8 cellular contexts compared by ENCODE assay signal in the genomic region with DNA sequence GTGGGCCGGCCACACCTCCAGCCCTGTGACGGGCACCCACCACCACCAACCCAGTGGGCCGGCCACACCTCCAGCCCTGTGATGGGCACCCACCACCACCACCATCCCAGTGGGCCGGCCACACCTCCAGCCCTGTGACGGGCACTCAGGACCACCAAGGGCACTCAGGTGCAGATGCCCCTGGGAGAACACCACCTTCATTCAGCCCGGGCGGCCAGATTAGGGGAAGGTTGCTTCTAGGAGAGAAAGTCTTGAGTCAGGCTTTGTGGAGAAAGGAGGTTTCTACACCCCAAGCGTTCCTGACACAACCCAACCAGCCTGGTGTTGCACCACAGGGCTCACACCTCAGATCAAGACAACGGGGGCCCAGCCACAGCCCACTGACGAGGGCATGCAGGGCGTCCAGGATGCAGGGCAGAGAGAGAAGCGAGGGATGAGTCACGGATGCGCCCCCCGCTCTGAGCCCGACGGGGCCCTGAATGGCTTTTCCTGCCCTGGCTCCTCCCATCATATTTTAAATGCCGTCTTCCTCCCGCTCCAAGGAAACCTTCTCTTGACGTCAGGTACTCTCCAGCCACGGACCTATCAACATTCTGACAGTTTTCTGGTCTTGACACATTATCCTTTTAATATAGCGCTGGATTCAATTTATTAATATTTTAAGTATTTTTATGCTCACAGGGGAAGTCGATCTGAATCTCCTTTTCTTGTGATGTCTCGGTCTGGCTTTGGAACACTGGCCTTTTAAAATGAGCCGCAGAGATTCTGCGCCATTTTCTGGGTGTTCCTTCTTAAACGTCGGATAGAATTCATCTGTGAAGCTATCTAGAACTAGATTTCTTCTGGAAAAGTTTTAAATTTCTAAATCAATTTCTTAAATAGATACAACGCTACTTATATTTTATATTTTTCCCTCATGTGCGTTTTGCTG. TPM values are rescaled to one million over a fixed set of nuclear protein-coding genes. Genes with fewer than 3 reads are reported as not detected.
A peak's percentile ranks its signal among the peaks of the same experiment; 100 is the strongest.
DNase-seq lines count a peak whose midpoint lies in the region; ATAC-seq, FAIRE-seq and TF ChIP-seq lines count a peak whose summit lies in the region.

No MANE protein-coding gene starts in this region.

- 10 to 31% (median 13%) methylated on average over 28 to 30 of the region's 30 CpGs for WGBS in small intestine, 3 donors

- 0 out of 2 replicates have a peak, but pooled peaks cover 10% of the 10 kb centered on the region for H3K4me1 ChIP-seq in BLaER1
- H3K4me1 ChIP-seq in small intestine (ENCODE audit: control insufficient read depth in 2 of 2, insufficient read depth in 1 of 2, low read depth in 1 of 2, low read length in 1 of 2) = no peaks in the 10 kb centered on the region

- H3K4me3 ChIP-seq in BLaER1 = peak overlapping the region; percentile 74
- H3K4me3 ChIP-seq in H7 (ENCODE audit: insufficient read depth, low read depth, low read length) = peak overlapping the region; percentile 75
- H3K4me3 ChIP-seq in small intestine (ENCODE audit: low read depth in 1 of 2, low read length in 2 of 2) = peak overlapping the region; percentile 45 to 47

- H3K36me3 Mint-ChIP-seq in WTC11 (peaks cover 7% of the 10 kb centered on the region; the same call in 1 of the 2 replicates), immature natural killer cell (peaks cover 0 to 4% (median 0%) of the 10 kb centered on the region in 3 donors)

- H3K9me3 ChIP-seq in BLaER1 (no peaks in the 10 kb centered on the region), small intestine (ENCODE audit: control insufficient read depth, low read depth) (no peaks in the 10 kb centered on the region)

- peak; percentile 99 for FAIRE-seq in small intestine (lab: Jason Lieb, UNC)

- ATAC-seq in WTC11 = peak; percentile 71

- peaks cover 12% of the 10 kb centered on the region; the same call in 1 of the 2 replicates for H3K27me3 ChIP-seq in BLaER1
- no peaks in the 10 kb centered on the region for H3K27me3 ChIP-seq in H7 (ENCODE audit: control insufficient read depth, insufficient read depth, low read length)
- no peaks in the 10 kb centered on the region for H3K27me3 ChIP-seq in small intestine (ENCODE audit: control insufficient read depth in 2 of 2, insufficient read depth in 2 of 2, low read length in 2 of 2)

- POLR2A ChIA-PET in WTC11 (lab: Charles Lee) = no interaction called here

- H3K9me3 Mint-ChIP-seq in WTC11 (no peaks in the 10 kb centered on the region), immature natural killer cell (no peaks in the 10 kb centered on the region)

- peaks cover 8% of the 10 kb centered on the region; the same call in 1 of the 2 replicates for H3K36me3 ChIP-seq in BLaER1
- no peaks in the 10 kb centered on the region; the same call in 1 of the 2 replicates for H3K36me3 ChIP-seq in H7 (replicated peaks; ENCODE audit: control insufficient read depth, insufficient read depth, low read length)
- no peaks in the 10 kb centered on the region for H3K36me3 ChIP-seq in small intestine (ENCODE audit: control insufficient read depth in 2 of 2, insufficient read depth in 2 of 2, low read length in 2 of 2)

- peak overlapping the region; percentile 65 for H3K4me2 ChIP-seq in BLaER1

- CTCF ChIA-PET in WTC11 (lab: Charles Lee) = no interaction called here

- DNase-seq in H7 (peak; percentile 98), NCI-H2196 treated with DMSO at 0.1 percent for 48 hours (lab: John Stamatoyannopoulos, UW; ENCODE audit: unreplicated experiment) (peak; percentile 68), WTC11 (ENCODE audit: low spot score) (peak; percentile 89), caudate nucleus (lab: John Stamatoyannopoulos, UW) (peak in 59 of 61 donors; percentile 24 to 97 (median 83)), immature natural killer cell (peak; percentile 91 to 94 (median 94)), small intestine (peak; percentile 56), NCI-H146 treated with DMSO at 0.1 percent for 48 hours (lab: John Stamatoyannopoulos, UW; ENCODE audit: unreplicated experiment) (no peak)

- H3K27ac ChIP-seq in BLaER1 (no peak overlapping the region), caudate nucleus (ENCODE audit: low read depth, low read length) (peak overlapping the region; percentile 92), small intestine (ENCODE audit: low read depth in 1 of 2, low read length in 1 of 2) (peak overlapping the region; percentile 52 to 82)

- H3K27me3 Mint-ChIP-seq in WTC11 (ENCODE audit: low read depth) (no peaks in the 10 kb centered on the region), immature natural killer cell (ENCODE audit: low read depth in 3 of 3) (peaks cover 2 to 5% (median 5%) of the 10 kb centered on the region in 3 donors)

- H3K27ac Mint-ChIP-seq in WTC11 (peak overlapping the region; percentile 98), immature natural killer cell (peak overlapping the region; percentile 86 to 95 (median 90))

- peaks cover 35% of the 10 kb centered on the region for H3K4me1 Mint-ChIP-seq in WTC11
- H3K4me1 Mint-ChIP-seq in immature natural killer cell = peaks cover 10 to 12% of the 10 kb centered on the region in 2 donors

- no peak for TF ChIP-seq CTCF in WTC11 (IDR thresholded peaks at IDR 0.05)

- H3K9ac ChIP-seq in BLaER1 = peak overlapping the region; percentile 22; the same call in 1 of the 2 replicates

- no peaks in the 10 kb centered on the region for H4K20me1 ChIP-seq in BLaER1

- peak overlapping the region; percentile 86 for H3K4me3 Mint-ChIP-seq in WTC11
- peak overlapping the region; percentile 81 to 88 (median 84) for H3K4me3 Mint-ChIP-seq in immature natural killer cell

TF ChIP-seq in WTC11, 78 proteins besides CTCF, POLR2A, EP300 and RAD21 (continues in another document):
- no peak for TF ChIP-seq TCF7 (CRISPR knock-in tag; IDR thresholded peaks at IDR 0.05; ENCODE audit: low read depth)
- TF ChIP-seq, protein P1, sequence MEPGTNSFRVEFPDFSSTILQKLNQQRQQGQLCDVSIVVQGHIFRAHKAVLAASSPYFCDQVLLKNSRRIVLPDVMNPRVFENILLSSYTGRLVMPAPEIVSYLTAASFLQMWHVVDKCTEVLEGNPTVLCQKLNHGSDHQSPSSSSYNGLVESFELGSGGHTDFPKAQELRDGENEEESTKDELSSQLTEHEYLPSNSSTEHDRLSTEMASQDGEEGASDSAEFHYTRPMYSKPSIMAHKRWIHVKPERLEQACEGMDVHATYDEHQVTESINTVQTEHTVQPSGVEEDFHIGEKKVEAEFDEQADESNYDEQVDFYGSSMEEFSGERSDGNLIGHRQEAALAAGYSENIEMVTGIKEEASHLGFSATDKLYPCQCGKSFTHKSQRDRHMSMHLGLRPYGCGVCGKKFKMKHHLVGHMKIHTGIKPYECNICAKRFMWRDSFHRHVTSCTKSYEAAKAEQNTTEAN (CRISPR knock-in tag; IDR thresholded peaks at IDR 0.05) = no peak
- TF ChIP-seq, protein P2, sequence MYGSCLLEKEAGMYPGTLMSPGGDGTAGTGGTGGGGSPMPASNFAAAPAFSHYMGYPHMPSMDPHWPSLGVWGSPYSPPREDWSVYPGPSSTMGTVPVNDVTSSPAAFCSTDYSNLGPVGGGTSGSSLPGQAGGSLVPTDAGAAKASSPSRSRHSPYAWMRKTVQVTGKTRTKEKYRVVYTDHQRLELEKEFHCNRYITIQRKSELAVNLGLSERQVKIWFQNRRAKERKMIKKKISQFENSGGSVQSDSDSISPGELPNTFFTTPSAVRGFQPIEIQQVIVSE (CRISPR knock-in tag; IDR thresholded peaks at IDR 0.05; ENCODE audit: borderline replicate concordance) = no peak
- TF ChIP-seq, protein P3, sequence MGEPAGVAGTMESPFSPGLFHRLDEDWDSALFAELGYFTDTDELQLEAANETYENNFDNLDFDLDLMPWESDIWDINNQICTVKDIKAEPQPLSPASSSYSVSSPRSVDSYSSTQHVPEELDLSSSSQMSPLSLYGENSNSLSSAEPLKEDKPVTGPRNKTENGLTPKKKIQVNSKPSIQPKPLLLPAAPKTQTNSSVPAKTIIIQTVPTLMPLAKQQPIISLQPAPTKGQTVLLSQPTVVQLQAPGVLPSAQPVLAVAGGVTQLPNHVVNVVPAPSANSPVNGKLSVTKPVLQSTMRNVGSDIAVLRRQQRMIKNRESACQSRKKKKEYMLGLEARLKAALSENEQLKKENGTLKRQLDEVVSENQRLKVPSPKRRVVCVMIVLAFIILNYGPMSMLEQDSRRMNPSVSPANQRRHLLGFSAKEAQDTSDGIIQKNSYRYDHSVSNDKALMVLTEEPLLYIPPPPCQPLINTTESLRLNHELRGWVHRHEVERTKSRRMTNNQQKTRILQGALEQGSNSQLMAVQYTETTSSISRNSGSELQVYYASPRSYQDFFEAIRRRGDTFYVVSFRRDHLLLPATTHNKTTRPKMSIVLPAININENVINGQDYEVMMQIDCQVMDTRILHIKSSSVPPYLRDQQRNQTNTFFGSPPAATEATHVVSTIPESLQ (CRISPR knock-in tag; IDR thresholded peaks at IDR 0.05) = no peak
- TF ChIP-seq, protein P4, sequence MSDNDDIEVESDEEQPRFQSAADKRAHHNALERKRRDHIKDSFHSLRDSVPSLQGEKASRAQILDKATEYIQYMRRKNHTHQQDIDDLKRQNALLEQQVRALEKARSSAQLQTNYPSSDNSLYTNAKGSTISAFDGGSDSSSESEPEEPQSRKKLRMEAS (CRISPR knock-in tag; IDR thresholded peaks at IDR 0.05) = peak; percentile 54; the same call in 1 of the 2 replicates
- no peak for TF ChIP-seq NFATC4 (CRISPR knock-in tag; IDR thresholded peaks at IDR 0.05)
- peak; percentile 94 for TF ChIP-seq NFYB (CRISPR knock-in tag; conservative IDR thresholded peaks at IDR 0.05; ENCODE audit: low read depth)
- peak; percentile 92 for TF ChIP-seq SP1 (CRISPR knock-in tag; conservative IDR thresholded peaks at IDR 0.05)
- TF ChIP-seq ZNF121 (CRISPR knock-in tag; IDR thresholded peaks at IDR 0.05) = no peak

RNA-seq across cellular contexts. Expression of a gene that starts 0.6 kb away (rescaled TPM):
- 35.5 and 41.5 TPM in 2 replicates for total RNA-seq in H7 (2014; rRNA removed; shearing (Covaris generic))
- 56.5 to 61.7 TPM (median 57.6 TPM) in 3 replicates for total RNA-seq in WTC11 (2021)
- polyA plus RNA-seq in immature natural killer cell = 10 to 100 TPM in 1 of 3 donors, 1 to 10 TPM in 2; 6.2 to 10.8 (median 9.4) TPM
- polyA plus RNA-seq in small intestine = 10 to 100 TPM in 1 of 3 donors, 1 to 10 TPM in 2; 2.9 to 10.4 (median 5.9) TPM

RNA-seq across cellular contexts. Expression of a gene that starts 29.5 kb away (rescaled TPM):
- 1.6 TPM in 1 of 2 replicates, not detected in the other for total RNA-seq in H7 (2014; rRNA removed; shearing (Covaris generic))
- 6.1 to 9.6 TPM (median 9.5 TPM) in 3 replicates for total RNA-seq in WTC11 (2021)
- polyA plus RNA-seq in immature natural killer cell (not detected), small intestine (10 to 100 TPM in 2 of 3 donors, under 1 TPM in 1; 0.31 to 55.1 (median 22.8) TPM)

RNA-seq across cellular contexts. Expression of a gene that starts 43.7 kb away (rescaled TPM):
- total RNA-seq in H7 (2014; rRNA removed; shearing (Covaris generic)) = 44.6 and 53.3 TPM in 2 replicates
- total RNA-seq in WTC11 (2021) = 79.9 to 101 TPM (median 92.6 TPM) in 3 replicates
- polyA plus RNA-seq in immature natural killer cell (10 to 100 TPM; 11.3 to 26.2 (median 13.9) TPM), small intestine (10 to 100 TPM; 13.2 to 42.1 (median 23.9) TPM)
